8 cellular contexts compared by ENCODE assay signal in the genomic region with DNA sequence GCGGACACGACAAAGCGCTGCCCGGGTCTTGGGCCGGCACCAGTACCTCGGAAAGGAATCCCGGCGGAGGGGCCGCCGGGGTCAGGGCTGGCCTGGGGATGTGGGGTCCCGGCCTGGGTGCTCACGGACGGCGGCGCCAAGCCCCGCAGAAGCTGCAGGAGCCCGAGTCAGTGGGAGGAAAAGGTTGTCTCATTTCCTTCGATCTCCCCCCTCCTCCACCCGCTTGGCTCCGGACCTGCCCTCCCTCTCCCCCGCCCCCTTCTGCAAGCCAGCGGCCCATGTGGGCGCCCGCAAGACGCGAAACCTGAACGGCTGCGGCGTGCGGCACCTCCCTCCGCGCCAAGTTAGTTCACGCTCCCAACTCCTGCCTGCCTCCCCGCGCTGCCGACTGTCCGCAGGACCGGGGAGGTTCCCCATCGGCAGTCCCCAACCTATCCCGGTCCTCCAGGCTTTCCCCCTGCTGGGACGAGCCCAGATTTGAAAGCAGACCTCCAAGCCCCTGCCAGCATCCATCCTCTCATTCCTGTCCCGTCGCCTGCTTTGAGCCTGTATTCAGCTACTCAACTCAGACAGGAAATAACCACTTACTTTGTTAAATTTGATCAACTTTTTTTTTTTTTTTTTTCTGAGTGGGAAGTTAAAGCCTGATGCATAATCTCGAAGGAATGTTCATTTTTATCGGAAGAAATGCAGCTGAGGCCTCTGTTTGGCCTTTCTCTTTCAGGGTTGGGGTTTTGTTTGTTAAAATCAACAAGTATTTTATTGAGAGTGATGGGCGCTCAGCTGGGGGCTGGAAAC. TPM values are rescaled to one million over a fixed set of nuclear protein-coding genes. Genes with fewer than 3 reads are reported as not detected.
DNase-seq lines count a peak whose midpoint lies in the region; ATAC-seq, FAIRE-seq and TF ChIP-seq lines count a peak whose summit lies in the region.

Gene EVA1A (minus strand): TSS at position 172 of the 798 bp plus-strand sequence. CDS start 42,799 bp downstream, outside the sequence.

- H3K4me1 Mint-ChIP-seq in type B pancreatic cell (ENCODE audit: unreplicated experiment) = peaks cover 39% of the 10 kb centered on the region

- no peaks in the 10 kb centered on the region for H3K36me3 ChIP-seq in effector memory CD4-positive, alpha-beta T cell (ENCODE audit: control insufficient read depth, insufficient read depth, low read length)
- H3K36me3 ChIP-seq in lung (ENCODE audit: control insufficient read depth in 2 of 2, insufficient read depth in 2 of 2, low read length in 2 of 2) = no peaks in the 10 kb centered on the region

- ATAC-seq in lung (ENCODE audit: insufficient read depth, low FRiP score) (peak; percentile 51), GM21515 (IDR thresholded peaks at IDR 0.05; ENCODE audit: unreplicated experiment) (no peak)

- TF ChIP-seq CTCF in RWPE1 (conservative IDR thresholded peaks at IDR 0.05; ENCODE audit: low read depth) (no peak), lung (IDR thresholded peaks at IDR 0.05; ENCODE audit: control extremely low read depth, extremely low read depth) (no peak), type B pancreatic cell (conservative IDR thresholded peaks at IDR 0.05) (no peak)

- POLR2A ChIA-PET in RWPE1 (lab: Yijun Ruan, JAX; ENCODE audit: low non-redundant PET) = interaction anchor here (1.2 kb wide), 1 partner anchor 42 kb away, joined by 3 read pairs; no protein-coding TSS in a partner anchor

- TF ChIP-seq POLR2A in H54 (IDR thresholded peaks at IDR 0.05; ENCODE audit: low read depth, low read length) = peak; percentile 53

- CTCF ChIA-PET in RWPE1 (lab: Yijun Ruan, JAX) = interaction anchor here (0.6 to 1.8 kb wide), 8 partner anchors 13 to 695 kb away, joined by 3 to 8 read pairs (median 4); no protein-coding TSS in a partner anchor

- in situ Hi-C loops in Caki2 (cut with HindIII; ENCODE audit: low pct_unique_long_range_greater_than_20kb, low sequenced_read_pairs) = no loop called here

- H3K27ac Mint-ChIP-seq in type B pancreatic cell = peak within 1 kb of the TSS; percentile 84

- H3K4me3 Mint-ChIP-seq in type B pancreatic cell = peak within 1 kb of the TSS; percentile 98

- H3K27me3 ChIP-seq in effector memory CD4-positive, alpha-beta T cell (replicated peaks; ENCODE audit: control insufficient read depth, insufficient read depth, low read length, poor library complexity, severe bottlenecking) = no peaks in the 10 kb centered on the region
- H3K27me3 ChIP-seq in lung (ENCODE audit: control insufficient read depth, insufficient read depth) = peaks cover 5% of the 10 kb centered on the region

- no peaks in the 10 kb centered on the region for H3K9me3 Mint-ChIP-seq in type B pancreatic cell

- H3K36me3 Mint-ChIP-seq in type B pancreatic cell = no peaks in the 10 kb centered on the region

- peak within 1 kb of the TSS; percentile 27 for H3K4me3 ChIP-seq in effector memory CD4-positive, alpha-beta T cell (ENCODE audit: insufficient read depth, low read depth, low read length, poor library complexity, severe bottlenecking)
- H3K4me3 ChIP-seq in lung = peak within 1 kb of the TSS; percentile 38

- 3% methylated on average over 44 to 46 of the region's 46 CpGs for WGBS in lung, 2 donors

- peaks cover 43% of the 10 kb centered on the region for H3K27me3 Mint-ChIP-seq in type B pancreatic cell

- no peak for FAIRE-seq in H54 (lab: Jason Lieb, UNC)

- peaks cover 6% of the 10 kb centered on the region for H3K4me1 ChIP-seq in effector memory CD4-positive, alpha-beta T cell (ENCODE audit: control insufficient read depth, insufficient read depth, low read length, poor library complexity, severe bottlenecking)
- H3K4me1 ChIP-seq in lung (ENCODE audit: control insufficient read depth in 2 of 2, insufficient read depth in 2 of 2, low read length in 2 of 2) = peaks cover 2 to 4% of the 10 kb centered on the region in 2 donors

- peak; percentile 87 for DNase-seq in Caki2 (ENCODE audit: low read depth)
- DNase-seq in H54 (ENCODE audit: insufficient read length, low spot score) = peak; percentile 61
- DNase-seq in RWPE1 (ENCODE audit: low spot score) = peak; percentile 57
- no peak for DNase-seq in effector memory CD4-positive, alpha-beta T cell
- peak; percentile 69 for DNase-seq in lung (ENCODE audit: low spot score)
- peak; percentile 73 for DNase-seq in type B pancreatic cell (ENCODE audit: extremely low spot score, unreplicated experiment)
- no peak for DNase-seq in midbrain (lab: John Stamatoyannopoulos, UW)

- H3K27ac ChIP-seq in RWPE1 = peak within 1 kb of the TSS; percentile 21
- H3K27ac ChIP-seq in effector memory CD4-positive, alpha-beta T cell (ENCODE audit: insufficient read depth, low read length, poor library complexity, severe bottlenecking) = no peak within 1 kb of the TSS
- peak within 1 kb of the TSS; percentile 37 to 84 for H3K27ac ChIP-seq in lung (ENCODE audit: low read depth in 1 of 2, low read length in 1 of 2)

- H3K9me3 ChIP-seq in effector memory CD4-positive, alpha-beta T cell (ENCODE audit: control insufficient read depth, low read length) = no peaks in the 10 kb centered on the region
- no peaks in the 10 kb centered on the region for H3K9me3 ChIP-seq in lung (ENCODE audit: control insufficient read depth in 2 of 2, insufficient read depth in 1 of 2, low read length in 1 of 2)

RNA-seq across cellular contexts. Expression of gene EVA1A, which starts in this region (rescaled TPM):
- total RNA-seq in Caki2 (2014; rRNA removed; shearing (Covaris generic); ENCODE audit: low replicate concordance) = 281 and 383 TPM in 2 replicates
- 10 to 100 TPM; 35.8 to 51.3 TPM for total RNA-seq in lung
- 100 to 1,000 TPM in 1 of 2 donors, 10 to 100 TPM in 1; 30.1 to 102 TPM for polyA plus RNA-seq in lung
- 10.8 and 13.5 TPM in 2 replicates for total RNA-seq in type B pancreatic cell (ENCODE audit: low replicate concordance)

Comparison
In these comparisons a context has a peak if more than half of its experiments do, and no peak if none do; other contexts are left out.
1. DNase-seq: peak in Caki2 (single experiment), H54 (single experiment), RWPE1 (single experiment), lung (single experiment) and type B pancreatic cell (single experiment); none in effector memory CD4-positive, alpha-beta T cell (0 of 3) and midbrain (single experiment).